ENCODE assay signal across 1 cellular context in the genomic region with DNA sequence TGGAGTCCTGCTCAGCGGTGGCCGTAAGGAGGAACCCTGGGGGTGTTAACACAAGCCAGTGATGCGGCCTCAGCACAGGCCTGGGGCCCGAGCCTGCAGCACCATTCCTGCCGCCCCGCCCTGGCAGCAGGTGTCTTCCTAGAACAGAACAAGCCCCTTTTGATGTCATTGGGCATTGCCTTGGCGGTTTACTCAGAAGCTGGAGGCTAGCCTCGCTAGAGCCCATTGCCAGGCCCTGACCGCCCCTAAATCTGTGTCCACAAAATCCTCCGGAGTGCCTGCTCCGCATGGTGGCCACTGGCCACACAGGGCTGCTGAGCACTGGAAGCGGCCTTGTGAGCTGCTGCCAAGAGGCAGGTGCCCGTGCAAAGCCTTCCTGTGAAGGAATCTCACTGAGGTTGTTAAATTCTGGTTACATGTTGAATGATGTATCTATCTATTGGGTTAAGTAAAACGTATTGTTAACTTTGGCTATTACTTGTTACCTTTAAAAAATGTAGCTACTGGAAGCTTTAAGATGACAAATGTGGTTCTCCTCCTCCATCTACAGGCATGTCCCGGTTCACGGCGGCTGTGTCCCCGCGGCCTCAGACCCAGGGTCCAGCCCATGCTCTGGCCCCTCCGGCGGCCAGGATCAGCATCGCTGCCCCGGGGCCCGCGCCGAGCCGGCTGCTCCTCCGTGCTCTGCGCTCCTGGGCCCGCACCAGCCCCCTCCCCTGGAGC.
A peak's percentile ranks its signal among the peaks of the same experiment; 100 is the strongest.
TF ChIP-seq lines count a peak whose summit lies in the region.

No MANE protein-coding gene starts in this region.

TF ChIP-seq in HepG2, 621 proteins besides CTCF, POLR2A, EP300 and RAD21 (continued from another document and continues in another):
- TF ChIP-seq, protein P1, sequence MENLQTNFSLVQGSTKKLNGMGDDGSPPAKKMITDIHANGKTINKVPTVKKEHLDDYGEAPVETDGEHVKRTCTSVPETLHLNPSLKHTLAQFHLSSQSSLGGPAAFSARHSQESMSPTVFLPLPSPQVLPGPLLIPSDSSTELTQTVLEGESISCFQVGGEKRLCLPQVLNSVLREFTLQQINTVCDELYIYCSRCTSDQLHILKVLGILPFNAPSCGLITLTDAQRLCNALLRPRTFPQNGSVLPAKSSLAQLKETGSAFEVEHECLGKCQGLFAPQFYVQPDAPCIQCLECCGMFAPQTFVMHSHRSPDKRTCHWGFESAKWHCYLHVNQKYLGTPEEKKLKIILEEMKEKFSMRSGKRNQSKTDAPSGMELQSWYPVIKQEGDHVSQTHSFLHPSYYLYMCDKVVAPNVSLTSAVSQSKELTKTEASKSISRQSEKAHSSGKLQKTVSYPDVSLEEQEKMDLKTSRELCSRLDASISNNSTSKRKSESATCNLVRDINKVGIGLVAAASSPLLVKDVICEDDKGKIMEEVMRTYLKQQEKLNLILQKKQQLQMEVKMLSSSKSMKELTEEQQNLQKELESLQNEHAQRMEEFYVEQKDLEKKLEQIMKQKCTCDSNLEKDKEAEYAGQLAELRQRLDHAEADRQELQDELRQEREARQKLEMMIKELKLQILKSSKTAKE (CRISPR knock-in tag; IDR thresholded peaks at IDR 0.05; ENCODE audit: borderline replicate concordance): no peak
- TF ChIP-seq KDM5B (CRISPR knock-in tag; IDR thresholded peaks at IDR 0.05; ENCODE audit: borderline replicate concordance): peak; percentile 11; the same call in 1 of the 2 replicates
- no peak for TF ChIP-seq PAX8 (CRISPR knock-in tag; IDR thresholded peaks at IDR 0.05; ENCODE audit: borderline replicate concordance)
- 0 out of 2 replicates have a peak, but pooled peaks have one; percentile 85 for TF ChIP-seq ZNF333 (CRISPR knock-in tag; IDR thresholded peaks at IDR 0.05; ENCODE audit: borderline replicate concordance)
- TF ChIP-seq, protein P2, sequence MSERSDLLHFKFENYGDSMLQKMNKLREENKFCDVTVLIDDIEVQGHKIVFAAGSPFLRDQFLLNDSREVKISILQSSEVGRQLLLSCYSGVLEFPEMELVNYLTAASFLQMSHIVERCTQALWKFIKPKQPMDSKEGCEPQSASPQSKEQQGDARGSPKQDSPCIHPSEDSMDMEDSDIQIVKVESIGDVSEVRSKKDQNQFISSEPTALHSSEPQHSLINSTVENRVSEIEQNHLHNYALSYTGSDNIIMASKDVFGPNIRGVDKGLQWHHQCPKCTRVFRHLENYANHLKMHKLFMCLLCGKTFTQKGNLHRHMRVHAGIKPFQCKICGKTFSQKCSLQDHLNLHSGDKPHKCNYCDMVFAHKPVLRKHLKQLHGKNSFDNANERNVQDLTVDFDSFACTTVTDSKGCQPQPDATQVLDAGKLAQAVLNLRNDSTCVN (CRISPR knock-in tag; IDR thresholded peaks at IDR 0.05; ENCODE audit: borderline replicate concordance): no peak
- TF ChIP-seq, protein P3, sequence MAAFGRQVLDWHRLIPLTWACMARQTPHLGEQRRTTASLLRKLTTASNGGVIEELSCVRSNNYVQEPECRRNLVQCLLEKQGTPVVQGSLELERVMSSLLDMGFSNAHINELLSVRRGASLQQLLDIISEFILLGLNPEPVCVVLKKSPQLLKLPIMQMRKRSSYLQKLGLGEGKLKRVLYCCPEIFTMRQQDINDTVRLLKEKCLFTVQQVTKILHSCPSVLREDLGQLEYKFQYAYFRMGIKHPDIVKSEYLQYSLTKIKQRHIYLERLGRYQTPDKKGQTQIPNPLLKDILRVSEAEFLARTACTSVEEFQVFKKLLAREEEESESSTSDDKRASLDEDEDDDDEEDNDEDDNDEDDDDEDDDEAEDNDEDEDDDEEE (CRISPR knock-in tag; IDR thresholded peaks at IDR 0.05): peak; percentile 40; the same call in 1 of the 2 replicates
- TF ChIP-seq EZH2 (conservative IDR thresholded peaks at IDR 0.05; ENCODE audit: low read depth, low read length): no peak
- no peak for TF ChIP-seq MED13 (CRISPR knock-in tag; IDR thresholded peaks at IDR 0.05)
- TF ChIP-seq, protein P4, sequence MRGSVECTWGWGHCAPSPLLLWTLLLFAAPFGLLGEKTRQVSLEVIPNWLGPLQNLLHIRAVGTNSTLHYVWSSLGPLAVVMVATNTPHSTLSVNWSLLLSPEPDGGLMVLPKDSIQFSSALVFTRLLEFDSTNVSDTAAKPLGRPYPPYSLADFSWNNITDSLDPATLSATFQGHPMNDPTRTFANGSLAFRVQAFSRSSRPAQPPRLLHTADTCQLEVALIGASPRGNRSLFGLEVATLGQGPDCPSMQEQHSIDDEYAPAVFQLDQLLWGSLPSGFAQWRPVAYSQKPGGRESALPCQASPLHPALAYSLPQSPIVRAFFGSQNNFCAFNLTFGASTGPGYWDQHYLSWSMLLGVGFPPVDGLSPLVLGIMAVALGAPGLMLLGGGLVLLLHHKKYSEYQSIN (CRISPR knock-in tag; IDR thresholded peaks at IDR 0.05; ENCODE audit: borderline replicate concordance): no peak
- no peak for TF ChIP-seq ZBTB20 (CRISPR knock-in tag; IDR thresholded peaks at IDR 0.05; ENCODE audit: borderline replicate concordance, low read depth)
- no peak for TF ChIP-seq TCF12 (IDR thresholded peaks at IDR 0.05)
- TF ChIP-seq TCF12 (CRISPR knock-in tag; IDR thresholded peaks at IDR 0.05): peak; percentile 70; the same call in 1 of the 2 replicates
- TF ChIP-seq NCOA5 (CRISPR knock-in tag; IDR thresholded peaks at IDR 0.05): no peak
- TF ChIP-seq TAF1 (CRISPR knock-in tag; IDR thresholded peaks at IDR 0.05): peak; percentile 47; the same call in 1 of the 2 replicates
- TF ChIP-seq ZNF335 (CRISPR knock-in tag; IDR thresholded peaks at IDR 0.05): no peak
- TF ChIP-seq, protein P5, sequence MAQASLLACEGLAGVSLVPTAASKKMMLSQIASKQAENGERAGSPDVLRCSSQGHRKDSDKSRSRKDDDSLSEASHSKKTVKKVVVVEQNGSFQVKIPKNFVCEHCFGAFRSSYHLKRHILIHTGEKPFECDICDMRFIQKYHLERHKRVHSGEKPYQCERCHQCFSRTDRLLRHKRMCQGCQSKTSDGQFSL (CRISPR knock-in tag; IDR thresholded peaks at IDR 0.05): no peak
- no peak for TF ChIP-seq ZFY (CRISPR knock-in tag; IDR thresholded peaks at IDR 0.05)
- 0 out of 4 replicates have a peak, but pooled peaks of 1 of the 2 experiments have one; percentile 33 for TF ChIP-seq KLF16 (CRISPR knock-in tag; IDR thresholded peaks at IDR 0.05)
- peak; percentile 12; the same call in 1 of the 2 replicates for TF ChIP-seq HOXD1 (CRISPR knock-in tag; IDR thresholded peaks at IDR 0.05)
- no peak for TF ChIP-seq ZNF549 (CRISPR knock-in tag; IDR thresholded peaks at IDR 0.05)
- TF ChIP-seq, protein P6, sequence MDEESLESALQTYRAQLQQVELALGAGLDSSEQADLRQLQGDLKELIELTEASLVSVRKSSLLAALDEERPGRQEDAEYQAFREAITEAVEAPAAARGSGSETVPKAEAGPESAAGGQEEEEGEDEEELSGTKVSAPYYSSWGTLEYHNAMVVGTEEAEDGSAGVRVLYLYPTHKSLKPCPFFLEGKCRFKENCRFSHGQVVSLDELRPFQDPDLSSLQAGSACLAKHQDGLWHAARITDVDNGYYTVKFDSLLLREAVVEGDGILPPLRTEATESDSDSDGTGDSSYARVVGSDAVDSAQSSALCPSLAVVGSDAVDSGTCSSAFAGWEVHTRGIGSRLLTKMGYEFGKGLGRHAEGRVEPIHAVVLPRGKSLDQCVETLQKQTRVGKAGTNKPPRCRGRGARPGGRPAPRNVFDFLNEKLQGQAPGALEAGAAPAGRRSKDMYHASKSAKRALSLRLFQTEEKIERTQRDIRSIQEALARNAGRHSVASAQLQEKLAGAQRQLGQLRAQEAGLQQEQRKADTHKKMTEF (CRISPR knock-in tag; IDR thresholded peaks at IDR 0.05): peak; percentile 34; the same call in 1 of the 2 replicates
- TF ChIP-seq ZNF317 (CRISPR knock-in tag; IDR thresholded peaks at IDR 0.05): 0 out of 2 replicates have a peak, but pooled peaks have one; percentile 22
- TF ChIP-seq HNRNPH1 (optimal IDR thresholded peaks at IDR 0.05; ENCODE audit: low read depth, low read length): no peak
- peak; percentile 63; the same call in 1 of the 2 replicates for TF ChIP-seq ZNF670 (CRISPR knock-in tag; IDR thresholded peaks at IDR 0.05; ENCODE audit: borderline replicate concordance)
- TF ChIP-seq ZNF607 (CRISPR knock-in tag; IDR thresholded peaks at IDR 0.05; ENCODE audit: borderline replicate concordance): no peak; the same call in 1 of the 2 replicates
- TF ChIP-seq ZNF766 (CRISPR knock-in tag; IDR thresholded peaks at IDR 0.05; ENCODE audit: borderline replicate concordance): no peak; the same call in 1 of the 2 replicates
- no peak for TF ChIP-seq ZNF652 (CRISPR knock-in tag; IDR thresholded peaks at IDR 0.05; ENCODE audit: borderline replicate concordance, low read depth)
- TF ChIP-seq, protein P7, sequence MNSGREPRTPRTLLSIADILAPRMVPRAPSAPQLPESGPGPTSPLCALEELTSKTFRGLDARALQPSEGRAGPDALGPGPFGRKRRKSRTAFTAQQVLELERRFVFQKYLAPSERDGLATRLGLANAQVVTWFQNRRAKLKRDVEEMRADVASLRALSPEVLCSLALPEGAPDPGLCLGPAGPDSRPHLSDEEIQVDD (CRISPR knock-in tag; IDR thresholded peaks at IDR 0.05; ENCODE audit: borderline replicate concordance): 0 out of 2 replicates have a peak, but pooled peaks have one; percentile 15
- TF ChIP-seq KMT2A (CRISPR knock-in tag; IDR thresholded peaks at IDR 0.05): 0 out of 2 replicates have a peak, but pooled peaks have one; percentile 10
- TF ChIP-seq, protein P8, sequence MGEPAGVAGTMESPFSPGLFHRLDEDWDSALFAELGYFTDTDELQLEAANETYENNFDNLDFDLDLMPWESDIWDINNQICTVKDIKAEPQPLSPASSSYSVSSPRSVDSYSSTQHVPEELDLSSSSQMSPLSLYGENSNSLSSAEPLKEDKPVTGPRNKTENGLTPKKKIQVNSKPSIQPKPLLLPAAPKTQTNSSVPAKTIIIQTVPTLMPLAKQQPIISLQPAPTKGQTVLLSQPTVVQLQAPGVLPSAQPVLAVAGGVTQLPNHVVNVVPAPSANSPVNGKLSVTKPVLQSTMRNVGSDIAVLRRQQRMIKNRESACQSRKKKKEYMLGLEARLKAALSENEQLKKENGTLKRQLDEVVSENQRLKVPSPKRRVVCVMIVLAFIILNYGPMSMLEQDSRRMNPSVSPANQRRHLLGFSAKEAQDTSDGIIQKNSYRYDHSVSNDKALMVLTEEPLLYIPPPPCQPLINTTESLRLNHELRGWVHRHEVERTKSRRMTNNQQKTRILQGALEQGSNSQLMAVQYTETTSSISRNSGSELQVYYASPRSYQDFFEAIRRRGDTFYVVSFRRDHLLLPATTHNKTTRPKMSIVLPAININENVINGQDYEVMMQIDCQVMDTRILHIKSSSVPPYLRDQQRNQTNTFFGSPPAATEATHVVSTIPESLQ (CRISPR knock-in tag; conservative IDR thresholded peaks at IDR 0.05): no peak
- TF ChIP-seq, protein P9, sequence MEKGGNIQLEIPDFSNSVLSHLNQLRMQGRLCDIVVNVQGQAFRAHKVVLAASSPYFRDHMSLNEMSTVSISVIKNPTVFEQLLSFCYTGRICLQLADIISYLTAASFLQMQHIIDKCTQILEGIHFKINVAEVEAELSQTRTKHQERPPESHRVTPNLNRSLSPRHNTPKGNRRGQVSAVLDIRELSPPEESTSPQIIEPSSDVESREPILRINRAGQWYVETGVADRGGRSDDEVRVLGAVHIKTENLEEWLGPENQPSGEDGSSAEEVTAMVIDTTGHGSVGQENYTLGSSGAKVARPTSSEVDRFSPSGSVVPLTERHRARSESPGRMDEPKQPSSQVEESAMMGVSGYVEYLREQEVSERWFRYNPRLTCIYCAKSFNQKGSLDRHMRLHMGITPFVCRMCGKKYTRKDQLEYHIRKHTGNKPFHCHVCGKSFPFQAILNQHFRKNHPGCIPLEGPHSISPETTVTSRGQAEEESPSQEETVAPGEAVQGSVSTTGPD (CRISPR knock-in tag; IDR thresholded peaks at IDR 0.05): no peak
- TF ChIP-seq DR1 (CRISPR knock-in tag; IDR thresholded peaks at IDR 0.05): no peak
- no peak for TF ChIP-seq SALL1 (CRISPR knock-in tag; IDR thresholded peaks at IDR 0.05)
- TF ChIP-seq, protein P10, sequence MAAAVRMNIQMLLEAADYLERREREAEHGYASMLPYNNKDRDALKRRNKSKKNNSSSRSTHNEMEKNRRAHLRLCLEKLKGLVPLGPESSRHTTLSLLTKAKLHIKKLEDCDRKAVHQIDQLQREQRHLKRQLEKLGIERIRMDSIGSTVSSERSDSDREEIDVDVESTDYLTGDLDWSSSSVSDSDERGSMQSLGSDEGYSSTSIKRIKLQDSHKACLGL (CRISPR knock-in tag; IDR thresholded peaks at IDR 0.05): no peak
- TF ChIP-seq, protein P11, sequence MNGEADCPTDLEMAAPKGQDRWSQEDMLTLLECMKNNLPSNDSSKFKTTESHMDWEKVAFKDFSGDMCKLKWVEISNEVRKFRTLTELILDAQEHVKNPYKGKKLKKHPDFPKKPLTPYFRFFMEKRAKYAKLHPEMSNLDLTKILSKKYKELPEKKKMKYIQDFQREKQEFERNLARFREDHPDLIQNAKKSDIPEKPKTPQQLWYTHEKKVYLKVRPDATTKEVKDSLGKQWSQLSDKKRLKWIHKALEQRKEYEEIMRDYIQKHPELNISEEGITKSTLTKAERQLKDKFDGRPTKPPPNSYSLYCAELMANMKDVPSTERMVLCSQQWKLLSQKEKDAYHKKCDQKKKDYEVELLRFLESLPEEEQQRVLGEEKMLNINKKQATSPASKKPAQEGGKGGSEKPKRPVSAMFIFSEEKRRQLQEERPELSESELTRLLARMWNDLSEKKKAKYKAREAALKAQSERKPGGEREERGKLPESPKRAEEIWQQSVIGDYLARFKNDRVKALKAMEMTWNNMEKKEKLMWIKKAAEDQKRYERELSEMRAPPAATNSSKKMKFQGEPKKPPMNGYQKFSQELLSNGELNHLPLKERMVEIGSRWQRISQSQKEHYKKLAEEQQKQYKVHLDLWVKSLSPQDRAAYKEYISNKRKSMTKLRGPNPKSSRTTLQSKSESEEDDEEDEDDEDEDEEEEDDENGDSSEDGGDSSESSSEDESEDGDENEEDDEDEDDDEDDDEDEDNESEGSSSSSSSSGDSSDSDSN (CRISPR knock-in tag; IDR thresholded peaks at IDR 0.05): 0 out of 2 replicates have a peak, but pooled peaks have one; percentile 56
- no peak for TF ChIP-seq ZC3H4 (CRISPR knock-in tag; IDR thresholded peaks at IDR 0.05; ENCODE audit: borderline replicate concordance)
